ENCODE assay signal across 7 cellular contexts in genomic region chr3:150412599-150413069, GRCh38. TPM values are rescaled to one million over a fixed set of nuclear protein-coding genes. Genes with fewer than 3 reads are reported as not detected.
DNase-seq lines count a peak whose midpoint lies in the region; ATAC-seq and TF ChIP-seq lines count a peak whose summit lies in the region.

No MANE protein-coding gene starts in this region.

- peak overlapping the region in 2 of 3 donors; percentile 17 to 68 for H3K27ac Mint-ChIP-seq in IgD-negative memory B cell

- DNase-seq in G401 (ENCODE audit: low spot score) (peak; percentile 38), WERI-Rb-1 (no peak), foreskin fibroblast (peak; percentile 78 to 86), retinal pigment epithelial cell (ENCODE audit: low read depth) (peak; percentile 35), DMS153 (lab: John Stamatoyannopoulos, UW) (no peak)

- no peak for ATAC-seq in HG03175 (IDR thresholded peaks at IDR 0.05; ENCODE audit: unreplicated experiment)

- peak overlapping the region; percentile 77 for H3K4me3 ChIP-seq in WERI-Rb-1 (ENCODE audit: low read depth, low read length)
- H3K4me3 ChIP-seq in foreskin fibroblast (ENCODE audit: low read depth in 1 of 2, low read length in 2 of 2) = peak overlapping the region; percentile 68 to 94
- peak overlapping the region; percentile 98 for H3K4me3 ChIP-seq in retinal pigment epithelial cell (ENCODE audit: low read length)

- H3K36me3 ChIP-seq in WERI-Rb-1 = peaks cover 33% of the 10 kb centered on the region

- H3K4me3 Mint-ChIP-seq in IgD-negative memory B cell = peak overlapping the region; percentile 81 to 95 (median 90)

- H3K36me3 Mint-ChIP-seq in IgD-negative memory B cell = peaks cover 6% of the 10 kb centered on the region

- no peak overlapping the region for H3K27ac ChIP-seq in WERI-Rb-1

- H3K27me3 ChIP-seq in WERI-Rb-1 (ENCODE audit: insufficient read depth, low read depth, severe bottlenecking) = no peaks in the 10 kb centered on the region

- H3K9me3 ChIP-seq in WERI-Rb-1 (ENCODE audit: severe bottlenecking) = no peaks in the 10 kb centered on the region

- no peak for TF ChIP-seq CTCF in WERI-Rb-1 (IDR thresholded peaks at IDR 0.05; ENCODE audit: low read depth, low read length)
- no peak for TF ChIP-seq CTCF in foreskin fibroblast (IDR thresholded peaks at IDR 0.05; ENCODE audit: low read depth, low read length)
- no peak for TF ChIP-seq CTCF in retinal pigment epithelial cell (conservative IDR thresholded peaks at IDR 0.05; ENCODE audit: low read depth, low read length)

- no peaks in the 10 kb centered on the region for H3K9me3 Mint-ChIP-seq in IgD-negative memory B cell

- H3K4me1 Mint-ChIP-seq in IgD-negative memory B cell = peaks cover 48 to 55% (median 52%) of the 10 kb centered on the region in 3 donors

- H3K27me3 Mint-ChIP-seq in IgD-negative memory B cell = no peaks in the 10 kb centered on the region

- in situ Hi-C loops in G401 (cut with HindIII; ENCODE audit: low sequenced_read_pairs) = no loop called here

RNA-seq across cellular contexts. Expression of gene TSC22D2, which starts 4.5 kb away (rescaled TPM):
- total RNA-seq in G401 (2014; rRNA removed; shearing (Covaris generic)) = 2.3 and 10.4 TPM in 2 replicates
- 13.8 TPM for polyA plus RNA-seq in IgD-negative memory B cell

Comparison
In these comparisons a context has a peak if more than half of its experiments do, and no peak if none do; other contexts are left out.
1. DNase-seq: peak in G401 (single experiment), foreskin fibroblast (2 of 2) and retinal pigment epithelial cell (single experiment); none in WERI-Rb-1 (single experiment) and DMS153 (single experiment).
2. Peak in every context shown above with its lines, with median percentiles within 50 percentile points of each other: H3K4me3 ChIP-seq.